14 cellular contexts compared by ENCODE assay signal in genomic region chr15:41797194-41797593, GRCh38. TPM values are rescaled to one million over a fixed set of nuclear protein-coding genes. Genes with fewer than 3 reads are reported as not detected.
DNase-seq lines count a peak whose midpoint lies in the region; ATAC-seq, FAIRE-seq and TF ChIP-seq lines count a peak whose summit lies in the region.
"Had no signal": no experiment of that assay in that cellular context is flagged by ENCODE, and none has a peak within 500 bp of the region (broad histone marks: within the 10 kb centered on the region; RNA-seq: fewer than 3 reads in every experiment).

No MANE protein-coding gene starts in this region.

- dilution Hi-C loops in keratinocyte (cut with MboI; ENCODE audit: extremely low pct_ligation_motif_present, low sequenced_read_pairs): no loop called here

- H3K9me1 ChIP-seq in keratinocyte (ENCODE audit: control insufficient read depth, extremely low read depth, insufficient read depth, low read length): no peaks in the 10 kb centered on the region

- peak overlapping the region; percentile 50 for H3K4me2 ChIP-seq in keratinocyte (ENCODE audit: control insufficient read depth, extremely low read depth, insufficient read depth, low read depth, low read length)

- no peak for TF ChIP-seq CTCF in keratinocyte (optimal IDR thresholded peaks at IDR 0.05 in 1 of 3, IDR thresholded peaks at IDR 0.05 in 1 of 3, conservative IDR thresholded peaks at IDR 0.05 in 1 of 3; ENCODE audit: extremely low read depth in 1 of 3, insufficient read depth in 2 of 3, low read length in 3 of 3)
- no peak for TF ChIP-seq CTCF in suprapubic skin (IDR thresholded peaks at IDR 0.05)

- H4K20me1 ChIP-seq in keratinocyte (ENCODE audit: control insufficient read depth, extremely low read depth, insufficient read depth, low read length): no peaks in the 10 kb centered on the region

- TF ChIP-seq EP300 in suprapubic skin (IDR thresholded peaks at IDR 0.05): no peak

- peaks cover 62% of the 10 kb centered on the region for H3K79me2 ChIP-seq in keratinocyte (ENCODE audit: control insufficient read depth, insufficient read depth, low read length)

- no peak overlapping the region for H2AFZ ChIP-seq in keratinocyte (ENCODE audit: control insufficient read depth, low read length)

- H3K36me3 ChIP-seq in KOPT-K1 (ENCODE audit: insufficient read depth, low read length): peaks cover 22% of the 10 kb centered on the region; the same call in 1 of the 2 replicates
- H3K36me3 ChIP-seq in adipocyte (ENCODE audit: control insufficient read depth, insufficient read depth, low read length, severe bottlenecking): peaks cover 11% of the 10 kb centered on the region
- peaks cover 10 to 16% of the 10 kb centered on the region in 2 experiments for H3K36me3 ChIP-seq in keratinocyte (ENCODE audit: control insufficient read depth in 2 of 2, extremely low read depth in 1 of 2, insufficient read depth in 2 of 2, low read length in 2 of 2)
- peaks cover 13% of the 10 kb centered on the region for H3K36me3 ChIP-seq in suprapubic skin

- TF ChIP-seq POLR2A in suprapubic skin (IDR thresholded peaks at IDR 0.05): no peak

- WGBS in suprapubic skin: 41% methylated on average over 4 of the region's 4 CpGs

- peak; percentile 44 for DNase-seq in adipocyte (ENCODE audit: low read depth)
- no peak for DNase-seq in keratinocyte (ENCODE audit: low read depth, low spot score)
- no peak for DNase-seq in suprapubic skin (ENCODE audit: low spot score in 2 of 2)
- no peak for DNase-seq in cerebellar cortex (ENCODE audit: low spot score)
- no peak for DNase-seq in activated CD4-positive, alpha-beta T cell treated with anti-CD3 and anti-CD28 coated beads, Interleukin-2, amount 50 U/mL, for 48 hours
- DNase-seq: H9; NCI-H1436 treated with DMSO at 0.1 percent for 48 hours; NCI-H446; stimulated activated CD4-positive, alpha-beta T cell treated with anti-CD3 and anti-CD28 coated beads, Interleukin-4, amount 100 ng/mL, for 1 hour had no signal

- H3K27me3 ChIP-seq in adipocyte (replicated peaks; ENCODE audit: control insufficient read depth, insufficient read depth, low read length): no peaks in the 10 kb centered on the region
- H3K27me3 ChIP-seq in keratinocyte (ENCODE audit: control insufficient read depth, extremely low read depth, insufficient read depth, low read length): no peaks in the 10 kb centered on the region
- no peaks in the 10 kb centered on the region for H3K27me3 ChIP-seq in suprapubic skin
- H3K27me3 ChIP-seq: right atrium auricular region had no signal

- H3K9ac ChIP-seq in adipocyte (ENCODE audit: low read length): peak overlapping the region; percentile 19
- H3K9ac ChIP-seq in keratinocyte (ENCODE audit: control insufficient read depth, extremely low read depth, insufficient read depth, low read length): peak overlapping the region; percentile 52

- H3K27ac ChIP-seq in KOPT-K1 (ENCODE audit: low read depth, low read length, poor library complexity, severe bottlenecking) (peak overlapping the region; percentile 15), keratinocyte (ENCODE audit: control insufficient read depth, insufficient read depth, low read length) (peak overlapping the region; percentile 87), suprapubic skin (peak overlapping the region; percentile 5)
- H3K27ac ChIP-seq: right atrium auricular region had no signal

- no peak for ATAC-seq in GM18909 (IDR thresholded peaks at IDR 0.05; ENCODE audit: poor library complexity, unreplicated experiment)
- ATAC-seq: K562, Panc1 had no signal

- H3K9me3 ChIP-seq in KOPT-K1 (ENCODE audit: insufficient read depth, low read length, poor library complexity, severe bottlenecking): no peaks in the 10 kb centered on the region
- no peaks in the 10 kb centered on the region for H3K9me3 ChIP-seq in adipocyte (ENCODE audit: control insufficient read depth, low read length)
- no peaks in the 10 kb centered on the region for H3K9me3 ChIP-seq in keratinocyte (ENCODE audit: control insufficient read depth, low read depth, low read length)
- H3K9me3 ChIP-seq in suprapubic skin: no peaks in the 10 kb centered on the region
- H3K9me3 ChIP-seq: right atrium auricular region had no signal

- peaks cover 23% of the 10 kb centered on the region for H3K4me1 ChIP-seq in adipocyte (ENCODE audit: control insufficient read depth, insufficient read depth, low read length)
- H3K4me1 ChIP-seq in keratinocyte (ENCODE audit: control insufficient read depth, extremely low read depth, insufficient read depth, low read length): peaks cover 79% of the 10 kb centered on the region
- peaks cover 69% of the 10 kb centered on the region for H3K4me1 ChIP-seq in suprapubic skin

- FAIRE-seq in keratinocyte (lab: Jason Lieb, UNC): no peak
- FAIRE-seq: K562 had no signal

- no peak overlapping the region for H3K4me3 ChIP-seq in adipocyte (ENCODE audit: low read length)
- H3K4me3 ChIP-seq in keratinocyte (ENCODE audit: control insufficient read depth in 2 of 3, extremely low read depth in 1 of 3, insufficient read depth in 2 of 3, low read depth in 1 of 3, low read length in 3 of 3): peak overlapping the region in 2 of 3 experiments; percentile 34 to 51
- no peak overlapping the region for H3K4me3 ChIP-seq in suprapubic skin
- H3K4me3 ChIP-seq: K562, right atrium auricular region had no signal

RNA-seq across cellular contexts. Expression of gene MAPKBP1, which starts 22.9 kb away (rescaled TPM):
- 11.3 to 22.2 TPM (median 18.3 TPM) in 3 replicates for polyA plus RNA-seq in keratinocyte
- 9.8 TPM for polyA plus RNA-seq in keratinocyte (2011; ENCODE audit: low read depth)
- 7.7 and 34.7 TPM in 2 replicates for polyA plus RNA-seq in keratinocyte (2011; cell fraction: cytosol; rRNA removed)
- polyA plus RNA-seq in keratinocyte (2011; cell fraction: nucleus; rRNA removed): 72.2 and 89.6 TPM in 2 replicates
- polyA plus RNA-seq in keratinocyte (2012; ENCODE audit: low replicate concordance): 20.7 and 24.2 TPM in 2 replicates
- 61.9 to 98.7 TPM (median 65.0 TPM) in 3 replicates for polyA minus RNA-seq in keratinocyte
- 18.2 TPM for polyA minus RNA-seq in keratinocyte (2011; cell fraction: cytosol; rRNA and poly(A)+ RNA removed)
- 61.8 and 96.3 TPM in 2 replicates for polyA minus RNA-seq in keratinocyte (2011; cell fraction: nucleus; rRNA and poly(A)+ RNA removed)
- total RNA-seq in suprapubic skin: 100 to 1,000 TPM in 1 of 4 donors, 10 to 100 TPM in 3; 69.3 to 157 (median 81.6) TPM

RNA-seq across cellular contexts. Expression of gene JMJD7, which starts 30.7 kb away (rescaled TPM):
- polyA plus RNA-seq in keratinocyte: 7.8 to 8.2 TPM (median 7.8 TPM) in 3 replicates
- 7.2 TPM for polyA plus RNA-seq in keratinocyte (2011; ENCODE audit: low read depth)
- 3.0 and 5.2 TPM in 2 replicates for polyA plus RNA-seq in keratinocyte (2011; cell fraction: cytosol; rRNA removed)
- 2.9 and 5.3 TPM in 2 replicates for polyA plus RNA-seq in keratinocyte (2011; cell fraction: nucleus; rRNA removed)
- 9.4 and 11.9 TPM in 2 replicates for polyA plus RNA-seq in keratinocyte (2012; ENCODE audit: low replicate concordance)
- 2.1 to 5.8 TPM (median 3.3 TPM) in 3 replicates for polyA minus RNA-seq in keratinocyte
- polyA minus RNA-seq in keratinocyte (2011; cell fraction: cytosol; rRNA and poly(A)+ RNA removed): 5.2 TPM
- polyA minus RNA-seq in keratinocyte (2011; cell fraction: nucleus; rRNA and poly(A)+ RNA removed): 1.8 TPM in 1 of 2 replicates, not detected in the other
- 10 to 100 TPM; 45.4 to 88.3 (median 60.9) TPM for total RNA-seq in suprapubic skin

RNA-seq across cellular contexts. Expression of gene PLA2G4B, which starts 41.5 kb away (rescaled TPM):
- polyA plus RNA-seq in keratinocyte: 3.9 to 9.8 TPM (median 8.6 TPM) in 3 replicates
- 16.9 TPM for polyA plus RNA-seq in keratinocyte (2011; ENCODE audit: low read depth)
- 1.2 and 1.3 TPM in 2 replicates for polyA plus RNA-seq in keratinocyte (2011; cell fraction: cytosol; rRNA removed)
- polyA plus RNA-seq in keratinocyte (2011; cell fraction: nucleus; rRNA removed): 14.1 TPM in 2 replicates
- polyA plus RNA-seq in keratinocyte (2012; ENCODE audit: low replicate concordance): 1.9 and 50.8 TPM in 2 replicates
- polyA minus RNA-seq in keratinocyte: 0.92 to 6.6 TPM (median 6.6 TPM) in 3 replicates
- 2.1 TPM for polyA minus RNA-seq in keratinocyte (2011; cell fraction: cytosol; rRNA and poly(A)+ RNA removed)
- polyA minus RNA-seq in keratinocyte (2011; cell fraction: nucleus; rRNA and poly(A)+ RNA removed): 7.7 and 8.4 TPM in 2 replicates
- total RNA-seq in suprapubic skin: 100 to 1,000 TPM in 1 of 4 donors, 10 to 100 TPM in 3; 59.7 to 195 (median 73.7) TPM

Comparison
In these comparisons a context has a peak if more than half of its experiments do, and no peak if none do; other contexts are left out.
1. H3K27ac ChIP-seq: peak in every context shown above with its lines; median percentile 87 in keratinocyte; 15 in KOPT-K1; 5 in suprapubic skin.
2. H3K4me3 ChIP-seq: peak in keratinocyte (2 of 3); none in adipocyte (single experiment) and suprapubic skin (single experiment).